ENCODE assay signal across 23 cellular contexts in genomic region chr4:16801356-16801755, GRCh38.
DNase-seq lines count a peak whose midpoint lies in the region; ATAC-seq, FAIRE-seq and TF ChIP-seq lines count a peak whose summit lies in the region.
"Had no signal": no experiment of that assay in that cellular context is flagged by ENCODE, and none has a peak within 500 bp of the region (broad histone marks: within the 10 kb centered on the region; RNA-seq: fewer than 3 reads in every experiment).

No MANE protein-coding gene starts in this region.

- no peak overlapping the region for H4K91ac ChIP-seq in H9 (ENCODE audit: insufficient read length, low read depth, low read length)

- no peak overlapping the region for H2BK20ac ChIP-seq in H9 (ENCODE audit: low read depth, low read length, poor library complexity, severe bottlenecking)

- DNase-seq in HFFc6 (peak; percentile 13), M059J (ENCODE audit: low read depth) (peak; percentile 39), endothelial cell of umbilical vein (ENCODE audit: low read depth, low spot score) (no peak), osteoblast (ENCODE audit: insufficient read length, low spot score, missing footprints) (peak; percentile 80), MV-4-11 (lab: John Stamatoyannopoulos, UW) (no peak), H9 (no peak)
- DNase-seq: ACHN; BE2C; C1 segment of cervical spinal cord; CD4-positive, CD25-positive, alpha-beta regulatory T cell; CD8-positive, alpha-beta memory T cell; COR-L47; DMS 273 treated with DMSO at 0.1 percent for 48 hours; DMS53; DND-41; EL; GOT3; H7 had no signal

- H4K5ac ChIP-seq in H9 (ENCODE audit: insufficient read length, low read depth, low read length): no peak overlapping the region

- H3K27me3 Mint-ChIP-seq in HFFc6 (ENCODE audit: insufficient read depth) (no peaks in the 10 kb centered on the region; the same call in 1 of the 2 replicates), H9 (ENCODE audit: low read depth) (no peaks in the 10 kb centered on the region)
- H3K27me3 Mint-ChIP-seq: CD4-positive, CD25-positive, alpha-beta regulatory T cell; CD8-positive, alpha-beta memory T cell had no signal

- H4K8ac ChIP-seq in H9 (replicated peaks; ENCODE audit: insufficient read length, low read depth, low read length): no peak overlapping the region

- no peak for ATAC-seq in HG02571 (IDR thresholded peaks at IDR 0.05; ENCODE audit: unreplicated experiment)

- H3K4me1 ChIP-seq in endothelial cell of umbilical vein (ENCODE audit: control insufficient read depth, extremely low read depth, insufficient read depth, low read length): peaks cover 5% of the 10 kb centered on the region
- peaks cover 9% of the 10 kb centered on the region for H3K4me1 ChIP-seq in osteoblast (ENCODE audit: insufficient read depth, low read length)
- H3K4me1 ChIP-seq in H9 (ENCODE audit: insufficient read depth, low read length): 0 out of 2 replicates have a peak, but pooled peaks cover 1% of the 10 kb centered on the region
- H3K4me1 ChIP-seq: BE2C had no signal

- no peak overlapping the region for H3K23ac ChIP-seq in H9 (ENCODE audit: insufficient read length, low read depth, low read length)

- H3K23me2 ChIP-seq in H9 (ENCODE audit: insufficient read length, low read depth, low read length, poor library complexity, severe bottlenecking): no peaks in the 10 kb centered on the region

- no peaks in the 10 kb centered on the region for H3K9me1 ChIP-seq in endothelial cell of umbilical vein (replicated peaks; ENCODE audit: control insufficient read depth, extremely low read depth, insufficient read depth, low read length)

- no peak overlapping the region for H2BK15ac ChIP-seq in H9 (ENCODE audit: low read depth, low read length)

- H3K4me3 ChIP-seq in endothelial cell of umbilical vein (replicated peaks in 1 of 3; ENCODE audit: insufficient read depth in 1 of 3, low read depth in 1 of 3, low read length in 3 of 3) (no peak overlapping the region), osteoblast (ENCODE audit: insufficient read depth, low read length) (no peak overlapping the region)

- H4K20me1 ChIP-seq in endothelial cell of umbilical vein (replicated peaks; ENCODE audit: control insufficient read depth, extremely low read depth, insufficient read depth, low read length) (no peaks in the 10 kb centered on the region), osteoblast (ENCODE audit: insufficient read depth, low read length) (no peaks in the 10 kb centered on the region), H9 (ENCODE audit: control insufficient read depth, insufficient read depth, insufficient read length) (no peaks in the 10 kb centered on the region)

- H2BK5ac ChIP-seq in H9 (ENCODE audit: insufficient read length, low read length): no peak overlapping the region

- no peaks in the 10 kb centered on the region for H3K9me3 ChIP-seq in endothelial cell of umbilical vein (replicated peaks; ENCODE audit: control insufficient read depth, insufficient read depth, low read length)
- H3K9me3 ChIP-seq in osteoblast (ENCODE audit: low read depth, low read length): no peaks in the 10 kb centered on the region
- no peaks in the 10 kb centered on the region for H3K9me3 ChIP-seq in H9 (ENCODE audit: control insufficient read depth, low read depth, low read length)
- H3K9me3 ChIP-seq: BE2C had no signal

- H2BK120ac ChIP-seq in H9 (ENCODE audit: low read depth, low read length, poor library complexity, severe bottlenecking): no peak overlapping the region

- H3T11ph ChIP-seq in H9 (ENCODE audit: low read length): no peak overlapping the region

- H3K36me3 ChIP-seq in endothelial cell of umbilical vein (ENCODE audit: control insufficient read depth in 2 of 2, extremely low read depth in 1 of 2, insufficient read depth in 2 of 2, low read length in 2 of 2) (peaks cover 0 to 11% of the 10 kb centered on the region in 2 experiments), osteoblast (ENCODE audit: insufficient read depth, low read length) (peaks cover 2% of the 10 kb centered on the region)
- H3K36me3 ChIP-seq: BE2C had no signal

- H3K79me2 ChIP-seq in endothelial cell of umbilical vein (ENCODE audit: control insufficient read depth, insufficient read depth, low read length) (no peaks in the 10 kb centered on the region), osteoblast (ENCODE audit: insufficient read depth, low read length) (no peaks in the 10 kb centered on the region), H9 (ENCODE audit: insufficient read depth, low read length) (no peaks in the 10 kb centered on the region)

- intact Hi-C loops in endothelial cell of umbilical vein (cut with micrococcal nuclease): no loop called here

- H3K27ac ChIP-seq in endothelial cell of umbilical vein (ENCODE audit: insufficient read depth, low read depth, low read length) (no peak overlapping the region), osteoblast (ENCODE audit: low read depth, low read length) (no peak overlapping the region), H9 (ENCODE audit: insufficient read length, low read depth, low read length) (no peak overlapping the region)
- H3K27ac ChIP-seq: KMS-11 had no signal

- no peak overlapping the region for H3K9ac ChIP-seq in endothelial cell of umbilical vein (replicated peaks; ENCODE audit: extremely low read depth, insufficient read depth, low read length)
- H3K9ac ChIP-seq in H9 (ENCODE audit: extremely low read depth, insufficient read length, low read length): no peak overlapping the region
- H3K9ac ChIP-seq: KMS-11 had no signal

- CTCF ChIA-PET in endothelial cell of umbilical vein (lab: Charles Lee): no interaction called here

- POLR2A ChIA-PET in endothelial cell of umbilical vein (lab: Charles Lee): no interaction called here

- H2AFZ ChIP-seq in endothelial cell of umbilical vein (ENCODE audit: low read depth, low read length) (no peak overlapping the region), osteoblast (ENCODE audit: low read length) (no peak overlapping the region), H9 (ENCODE audit: low read length) (no peak overlapping the region)

- H3K4me3 Mint-ChIP-seq in HFFc6 (peak overlapping the region; percentile 42; the same call in 1 of the 2 replicates), H9 (no peak overlapping the region)
- H3K4me3 Mint-ChIP-seq: CD4-positive, CD25-positive, alpha-beta regulatory T cell; CD8-positive, alpha-beta memory T cell had no signal

- no peaks in the 10 kb centered on the region for H3K9me3 Mint-ChIP-seq in HFFc6
- H3K9me3 Mint-ChIP-seq in H9: peaks cover 0 to 2% of the 10 kb centered on the region in 2 experiments; a peak in 1 of 5 replicates
- H3K9me3 Mint-ChIP-seq: CD8-positive, alpha-beta memory T cell had no signal

- H3K79me1 ChIP-seq in H9 (ENCODE audit: insufficient read depth, low read depth, low read length, poor library complexity, severe bottlenecking): no peaks in the 10 kb centered on the region

- H3K27ac Mint-ChIP-seq in HFFc6: peak overlapping the region; percentile 30; the same call in 1 of the 2 replicates
- no peak overlapping the region for H3K27ac Mint-ChIP-seq in H9
- H3K27ac Mint-ChIP-seq: CD4-positive, CD25-positive, alpha-beta regulatory T cell; CD8-positive, alpha-beta memory T cell had no signal

- dilution Hi-C loops in endothelial cell of umbilical vein (cut with MboI; ENCODE audit: extremely low pct_ligation_motif_present, low sequenced_read_pairs): no loop called here

- BruUV-seq in endothelial cell of umbilical vein (replicated peaks; lab: Mats Ljungman, UMichigan): no TSS peak

- H3K36me3 Mint-ChIP-seq in HFFc6 (ENCODE audit: low read depth) (peaks cover 53% of the 10 kb centered on the region), H9 (ENCODE audit: insufficient read depth in 1 of 3, low read depth in 3 of 3) (peaks cover 11 to 30% (median 16%) of the 10 kb centered on the region in 3 experiments)
- H3K36me3 Mint-ChIP-seq: CD4-positive, CD25-positive, alpha-beta regulatory T cell; CD8-positive, alpha-beta memory T cell had no signal

- no peak overlapping the region for H2BK12ac ChIP-seq in H9 (ENCODE audit: insufficient read length, low read depth, low read length)

- no peak overlapping the region for H3K4ac ChIP-seq in H9 (ENCODE audit: low read depth, low read length)

- H3K18ac ChIP-seq in H9 (ENCODE audit: insufficient read length, low read depth, low read length): no peak overlapping the region

- H3K27me3 ChIP-seq in endothelial cell of umbilical vein (ENCODE audit: control insufficient read depth in 2 of 2, insufficient read depth in 2 of 2, low read length in 2 of 2): no peaks in the 10 kb centered on the region
- no peaks in the 10 kb centered on the region for H3K27me3 ChIP-seq in osteoblast (ENCODE audit: insufficient read depth, low read length)
- no peaks in the 10 kb centered on the region for H3K27me3 ChIP-seq in H9 (ENCODE audit: insufficient read depth, low read length)
- H3K27me3 ChIP-seq: BE2C had no signal

- H3K56ac ChIP-seq in H9 (ENCODE audit: insufficient read length, low read depth, low read length): no peak overlapping the region

- H3K14ac ChIP-seq in H9 (ENCODE audit: insufficient read depth, low read length): no peak overlapping the region

- peaks cover 26% of the 10 kb centered on the region for H3K4me1 Mint-ChIP-seq in HFFc6 (ENCODE audit: low read depth)
- peaks cover 9 to 20% of the 10 kb centered on the region in 2 experiments for H3K4me1 Mint-ChIP-seq in H9
- H3K4me1 Mint-ChIP-seq: CD4-positive, CD25-positive, alpha-beta regulatory T cell; CD8-positive, alpha-beta memory T cell had no signal

- no peak for FAIRE-seq in endothelial cell of umbilical vein (lab: Jason Lieb, UNC)
- FAIRE-seq: A204.1, G401.6, GM12891 had no signal

- no peak for TF ChIP-seq POLR2A in endothelial cell of umbilical vein (IDR thresholded peaks at IDR 0.05; ENCODE audit: low read depth, low read length)

- WGBS in H9 (ENCODE audit: extremely low coverage, insufficient read length, low lambda C conversion rate): no CpG with 5 or more reads among the region's 3 CpGs

- TF ChIP-seq CTCF in HFFc6 (IDR thresholded peaks at IDR 0.05) (no peak), endothelial cell of umbilical vein (IDR thresholded peaks at IDR 0.05; ENCODE audit: extremely low read depth in 1 of 2, insufficient read depth in 1 of 2, low read depth in 1 of 2, low read length in 2 of 2) (no peak), osteoblast (IDR thresholded peaks at IDR 0.05; ENCODE audit: extremely low read depth, low read depth, low read length) (no peak), H9 (conservative IDR thresholded peaks at IDR 0.05) (no peak)

- H3K4me2 ChIP-seq in endothelial cell of umbilical vein (ENCODE audit: insufficient read depth, low read length) (no peak overlapping the region), osteoblast (ENCODE audit: insufficient read depth, low read length) (peak overlapping the region; percentile 24), H9 (ENCODE audit: insufficient read depth, insufficient read length, low read length) (no peak overlapping the region)
- H3K4me2 ChIP-seq: KMS-11 had no signal

- no peak overlapping the region for H2AK5ac ChIP-seq in H9 (ENCODE audit: insufficient read length, low read length)

TF ChIP-seq in endothelial cell of umbilical vein, 7 proteins besides CTCF, POLR2A, EP300 and RAD21:
- no peak for TF ChIP-seq POLR2AphosphoS5 (IDR thresholded peaks at IDR 0.05; ENCODE audit: insufficient read depth, low read depth, low read length)
- no peak for TF ChIP-seq EZH2 (IDR thresholded peaks at IDR 0.05; ENCODE audit: borderline replicate concordance, low read depth, low read length, severe bottlenecking)
- peak; percentile 20 for TF ChIP-seq FOS (IDR thresholded peaks at IDR 0.05; ENCODE audit: borderline replicate concordance, insufficient read depth, low read length)

Comparison
In these comparisons a context has a peak if more than half of its experiments do, and no peak if none do; other contexts are left out.
1. DNase-seq: peak in HFFc6 (single experiment), M059J (single experiment) and osteoblast (single experiment); none in endothelial cell of umbilical vein (single experiment), MV-4-11 (single experiment) and H9 (single experiment).